In the genomic region with DNA sequence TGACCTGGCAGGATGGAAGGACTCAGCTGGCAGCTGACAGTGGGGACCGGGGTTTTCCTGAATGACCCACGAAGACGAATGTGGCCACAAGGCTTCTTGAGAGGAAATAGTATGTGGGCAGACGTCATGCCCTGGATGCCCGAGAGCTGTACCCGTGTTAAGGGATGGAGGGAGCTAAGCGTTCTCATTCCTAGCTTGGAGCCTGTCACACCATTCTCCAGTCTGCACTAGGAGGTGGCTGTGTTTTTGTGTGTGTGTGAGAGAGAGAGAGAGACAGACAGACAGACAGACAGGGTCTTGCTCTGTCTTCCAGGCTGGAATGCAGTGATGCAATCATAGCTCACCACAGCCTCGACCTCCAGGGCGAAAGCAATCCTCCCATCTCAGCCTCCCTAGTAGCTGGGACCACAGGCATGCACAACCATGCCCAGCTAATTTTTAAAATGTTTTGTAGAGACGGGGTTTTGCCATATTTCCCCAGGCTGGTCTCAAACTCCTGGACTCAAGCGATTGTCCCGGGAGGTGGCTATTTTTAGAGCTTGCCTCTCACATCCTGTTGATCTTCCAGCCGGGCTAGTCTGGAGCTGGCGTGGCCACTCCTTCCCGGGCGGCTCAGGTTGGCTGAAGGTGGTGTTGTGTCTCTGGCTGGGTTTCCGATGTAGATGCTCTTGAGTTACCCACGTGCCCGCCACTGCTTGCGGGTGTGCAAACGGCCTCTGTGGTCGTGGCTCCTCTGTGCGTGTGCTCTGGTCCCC, we compare ENCODE assay signal across 10 cellular contexts. TPM values are rescaled to one million over a fixed set of nuclear protein-coding genes. Genes with fewer than 3 reads are reported as not detected.
DNase-seq lines count a peak whose midpoint lies in the region; TF ChIP-seq lines count a peak whose summit lies in the region.
"Had no signal": no experiment of that assay in that cellular context is flagged by ENCODE, and none has a peak within 500 bp of the region (broad histone marks: within the 10 kb centered on the region; RNA-seq: fewer than 3 reads in every experiment).

No MANE protein-coding gene starts in this region.

- POLR2A ChIA-PET in HEK293T (lab: Yijun Ruan, JAX) (no interaction called here), A673 (lab: Charles Lee; ENCODE audit: low non-redundant PET) (no interaction called here)

- H4K20me1 ChIP-seq in Loucy (ENCODE audit: insufficient read depth, low read length, poor library complexity, severe bottlenecking) (no peaks in the 10 kb centered on the region), neural progenitor cell (ENCODE audit: low read depth) (peaks cover 8% of the 10 kb centered on the region)

- H3K79me2 ChIP-seq in Loucy (ENCODE audit: insufficient read depth, low read length) (no peaks in the 10 kb centered on the region), neural progenitor cell (ENCODE audit: low read depth) (no peaks in the 10 kb centered on the region)

- H3K9ac ChIP-seq in Loucy (ENCODE audit: low read depth, low read length, poor library complexity, severe bottlenecking), result peak overlapping the region; percentile 4
- H3K9ac ChIP-seq in neural progenitor cell, result no peak overlapping the region

- H3K4me1 Mint-ChIP-seq in neural progenitor cell, result peaks cover 8% of the 10 kb centered on the region

- H3K4me2 ChIP-seq in Loucy (ENCODE audit: low read depth, low read length, poor library complexity, severe bottlenecking) (peak overlapping the region; percentile 49), neural progenitor cell (no peak overlapping the region)

- H3K9me3 ChIP-seq in Loucy (ENCODE audit: insufficient read depth, low read depth, low read length), result no peaks in the 10 kb centered on the region
- no peaks in the 10 kb centered on the region for H3K9me3 ChIP-seq in neural progenitor cell (ENCODE audit: low read depth)
- no peaks in the 10 kb centered on the region for H3K9me3 ChIP-seq in A673 (ENCODE audit: low read depth, low read length, poor library complexity, severe bottlenecking)
- H3K9me3 ChIP-seq: prostate gland had no signal

- DNase-seq in choroid plexus epithelial cell (ENCODE audit: low read depth) (peak; percentile 81), neural progenitor cell (ENCODE audit: low spot score) (no peak), HEK293T (ENCODE audit: extremely low spot score) (no peak), DMS79 (lab: John Stamatoyannopoulos, UW) (no peak), A673 (ENCODE audit: low spot score) (no peak)
- DNase-seq: NCI-H446, WERI-Rb-1 had no signal

- no peaks in the 10 kb centered on the region for H3K9me2 ChIP-seq in Loucy (replicated peaks; ENCODE audit: low read depth, low read length)

- H3K27ac ChIP-seq in neural progenitor cell (no peak overlapping the region), A673 (ENCODE audit: low read depth, low read length, poor library complexity, severe bottlenecking) (no peak overlapping the region)
- H3K27ac ChIP-seq: prostate gland, WERI-Rb-1 had no signal

- peaks cover 47% of the 10 kb centered on the region for H3K27me3 Mint-ChIP-seq in neural progenitor cell (ENCODE audit: insufficient read depth, low read depth)

- BruUV-seq in A673 (replicated peaks; lab: Mats Ljungman, UMichigan), result no TSS peak

- H3K4me3 ChIP-seq in GM08714 (ENCODE audit: low read length), result peak overlapping the region; percentile 27; the same call in 1 of the 2 replicates
- no peak overlapping the region for H3K4me3 ChIP-seq in Loucy (ENCODE audit: low read length, poor library complexity, severe bottlenecking)
- no peak overlapping the region for H3K4me3 ChIP-seq in choroid plexus epithelial cell (ENCODE audit: low read depth, low read length)
- no peak overlapping the region for H3K4me3 ChIP-seq in neural progenitor cell
- H3K4me3 ChIP-seq in A673 (ENCODE audit: low read depth, low read length, poor library complexity, severe bottlenecking), result no peak overlapping the region
- H3K4me3 ChIP-seq: prostate gland had no signal

- intact Hi-C loops in A673 (cut with micrococcal nuclease; ENCODE audit: unreplicated experiment), result no loop called here

- no peaks in the 10 kb centered on the region for H3K36me3 ChIP-seq in Loucy (ENCODE audit: insufficient read depth, low read length)
- H3K36me3 ChIP-seq in neural progenitor cell, result no peaks in the 10 kb centered on the region
- H3K36me3 ChIP-seq in A673 (ENCODE audit: insufficient read depth, low read length, poor library complexity, severe bottlenecking), result no peaks in the 10 kb centered on the region
- H3K36me3 ChIP-seq: prostate gland, WERI-Rb-1 had no signal

- peak overlapping the region; percentile 4 for H3K4me3 Mint-ChIP-seq in neural progenitor cell

- H2AFZ ChIP-seq in Loucy (ENCODE audit: low read length), result no peak overlapping the region
- no peak overlapping the region for H2AFZ ChIP-seq in neural progenitor cell (replicated peaks)

- no peaks in the 10 kb centered on the region for H3K27me3 ChIP-seq in Loucy (ENCODE audit: insufficient read depth, low read length, poor library complexity, severe bottlenecking)
- H3K27me3 ChIP-seq in neural progenitor cell, result peaks cover 50% of the 10 kb centered on the region
- peaks cover 50% of the 10 kb centered on the region for H3K27me3 ChIP-seq in A673 (replicated peaks; ENCODE audit: insufficient read depth, low read depth, low read length, poor library complexity)

- peaks cover 2% of the 10 kb centered on the region for H3K9me3 Mint-ChIP-seq in neural progenitor cell

- H3F3A ChIP-seq in Loucy (ENCODE audit: low read depth), result no peaks in the 10 kb centered on the region
- H3F3A ChIP-seq in neural progenitor cell (ENCODE audit: low read depth), result peaks cover 9% of the 10 kb centered on the region

- CTCF ChIA-PET in HEK293T (lab: Yijun Ruan, JAX), result interaction anchor here (1.2 to 1.9 kb wide), 2 partner anchors 20 to 221 kb away, joined by 3 to 6 read pairs; no protein-coding TSS in a partner anchor
- CTCF ChIA-PET in A673 (lab: Charles Lee), result no interaction called here

- no peak overlapping the region for H3K27ac Mint-ChIP-seq in neural progenitor cell

- no peaks in the 10 kb centered on the region for H3K36me3 Mint-ChIP-seq in neural progenitor cell

- TF ChIP-seq CTCF in Loucy (conservative IDR thresholded peaks at IDR 0.05; ENCODE audit: low read length), result no peak
- no peak for TF ChIP-seq CTCF in choroid plexus epithelial cell (conservative IDR thresholded peaks at IDR 0.05; ENCODE audit: low read depth, low read length)
- TF ChIP-seq CTCF in neural progenitor cell (IDR thresholded peaks at IDR 0.05), result no peak
- TF ChIP-seq CTCF in A673 (conservative IDR thresholded peaks at IDR 0.05; ENCODE audit: low read depth, low read length), result no peak

- H3K4me1 ChIP-seq in Loucy (ENCODE audit: insufficient read depth, low read length, poor library complexity, severe bottlenecking) (peaks cover 26% of the 10 kb centered on the region), neural progenitor cell (peaks cover 7% of the 10 kb centered on the region), A673 (ENCODE audit: insufficient read depth, low read length, poor library complexity, severe bottlenecking) (no peaks in the 10 kb centered on the region)
- H3K4me1 ChIP-seq: prostate gland had no signal

TF ChIP-seq in HEK293T, 16 proteins besides CTCF, POLR2A, EP300 and RAD21:
- TF ChIP-seq BHLHE40 (IDR thresholded peaks at IDR 0.05; ENCODE audit: borderline replicate concordance) (no peak), NFRKB (IDR thresholded peaks at IDR 0.05) (no peak), FOXK2 (IDR thresholded peaks at IDR 0.05) (no peak), SUZ12 (IDR thresholded peaks at IDR 0.05) (no peak)
- TF ChIP-seq, protein P1, sequence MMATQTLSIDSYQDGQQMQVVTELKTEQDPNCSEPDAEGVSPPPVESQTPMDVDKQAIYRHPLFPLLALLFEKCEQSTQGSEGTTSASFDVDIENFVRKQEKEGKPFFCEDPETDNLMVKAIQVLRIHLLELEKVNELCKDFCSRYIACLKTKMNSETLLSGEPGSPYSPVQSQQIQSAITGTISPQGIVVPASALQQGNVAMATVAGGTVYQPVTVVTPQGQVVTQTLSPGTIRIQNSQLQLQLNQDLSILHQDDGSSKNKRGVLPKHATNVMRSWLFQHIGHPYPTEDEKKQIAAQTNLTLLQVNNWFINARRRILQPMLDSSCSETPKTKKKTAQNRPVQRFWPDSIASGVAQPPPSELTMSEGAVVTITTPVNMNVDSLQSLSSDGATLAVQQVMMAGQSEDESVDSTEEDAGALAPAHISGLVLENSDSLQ (IDR thresholded peaks at IDR 0.05), result no peak
TF ChIP-seq in HEK293T: peak in this region for 0.

RNA-seq across cellular contexts. Expression of a gene that starts 2.1 kb away (rescaled TPM):
- 0.09 TPM in 1 of 2 replicates, not detected in the other for total RNA-seq in neural progenitor cell (ENCODE audit: low replicate concordance)
- total RNA-seq in A673 (2021), result not detected in 2 replicates

RNA-seq across cellular contexts. Expression of a gene that starts 58.3 kb away (rescaled TPM):
- total RNA-seq in neural progenitor cell (ENCODE audit: low replicate concordance) (13.2 and 60.0 TPM in 2 replicates), A673 (2021) (248 and 256 TPM in 2 replicates)
